8 cellular contexts compared by ENCODE assay signal in genomic region chrX:74133156-74133796, GRCh38.
DNase-seq lines count a peak whose midpoint lies in the region; ATAC-seq and TF ChIP-seq lines count a peak whose summit lies in the region.

No MANE protein-coding gene starts in this region.

- H3K4me1 Mint-ChIP-seq in GM23338 (peaks cover 10% of the 10 kb centered on the region), nephron progenitor cell (no peaks in the 10 kb centered on the region)

- peaks cover 3% of the 10 kb centered on the region for H3K27me3 Mint-ChIP-seq in GM23338 (ENCODE audit: insufficient read depth, low read depth, poor library complexity)
- H3K27me3 Mint-ChIP-seq in nephron progenitor cell (ENCODE audit: low read depth, poor library complexity): no peaks in the 10 kb centered on the region

- H3K79me2 ChIP-seq in GM23338 (replicated peaks; ENCODE audit: insufficient read depth) (no peaks in the 10 kb centered on the region), fibroblast of lung (ENCODE audit: control insufficient read depth, insufficient read depth, low read length) (no peaks in the 10 kb centered on the region)

- no peak overlapping the region for H3K4me3 Mint-ChIP-seq in GM23338
- no peak overlapping the region for H3K4me3 Mint-ChIP-seq in nephron progenitor cell

- H3K9me3 ChIP-seq in fibroblast of lung (ENCODE audit: control insufficient read depth, insufficient read depth, low read depth, low read length): no peaks in the 10 kb centered on the region

- H3K4me2 ChIP-seq in GM23338 (no peak overlapping the region), fibroblast of lung (ENCODE audit: extremely low read depth, insufficient read depth, low read length) (no peak overlapping the region)

- no peak overlapping the region for H3K9ac ChIP-seq in fibroblast of lung (ENCODE audit: insufficient read depth, low read length)

- peaks cover 12% of the 10 kb centered on the region for H3K4me1 ChIP-seq in GM23338 (ENCODE audit: insufficient read depth)
- H3K4me1 ChIP-seq in fibroblast of lung (ENCODE audit: control insufficient read depth, extremely low read depth, insufficient read depth, low read length): no peaks in the 10 kb centered on the region

- peak; percentile 82 for ATAC-seq in GM23338

- H3K27ac ChIP-seq in GM23338 (ENCODE audit: low read depth) (no peak overlapping the region), fibroblast of lung (ENCODE audit: insufficient read depth, low read length) (no peak overlapping the region)

- H3K9me2 ChIP-seq in GM23338 (ENCODE audit: insufficient read depth): no peaks in the 10 kb centered on the region

- H4K20me1 ChIP-seq in GM23338 (replicated peaks; ENCODE audit: insufficient read depth): no peaks in the 10 kb centered on the region
- H4K20me1 ChIP-seq in fibroblast of lung (ENCODE audit: control insufficient read depth, extremely low read depth, insufficient read depth, low read length): no peaks in the 10 kb centered on the region

- H3K36me3 ChIP-seq in GM23338 (ENCODE audit: insufficient read depth) (no peaks in the 10 kb centered on the region), fibroblast of lung (ENCODE audit: control insufficient read depth, insufficient read depth, low read length) (no peaks in the 10 kb centered on the region)

- H3K4me3 ChIP-seq in GM23338 (no peak overlapping the region), fibroblast of lung (replicated peaks in 1 of 4; ENCODE audit: control extremely low read depth in 1 of 4, insufficient read depth in 1 of 4, low read depth in 3 of 4, low read length in 4 of 4) (no peak overlapping the region)

- peak; percentile 1 to 29 for DNase-seq in activated CD4-positive, alpha-beta T cell treated with anti-CD3 and anti-CD28 coated beads for 4 hours
- no peak for DNase-seq in activated CD4-positive, alpha-beta T cell treated with anti-CD3 and anti-CD28 coated beads, Interleukin-2, amount 50 U/mL, for 1 hour
- DNase-seq in GM23338 (ENCODE audit: low spot score) (peak; percentile 81), NCI-H128 (lab: John Stamatoyannopoulos, UW; ENCODE audit: unreplicated experiment) (peak; percentile 2), SW480 (ENCODE audit: low spot score) (peak; percentile 56), fibroblast of lung (ENCODE audit: low read depth in 2 of 2) (peak; percentile 64 to 79), nephron progenitor cell (peak; percentile 33)
- no peak for DNase-seq in NK-92 treated with Interleukin-12 subunit alpha and Interleukin-12 subunit beta, amount 100 ng/mL, for 24 hours (lab: John Stamatoyannopoulos, UW)

- H3K9me3 Mint-ChIP-seq in GM23338 (peaks cover 21% of the 10 kb centered on the region), nephron progenitor cell (peaks cover 25% of the 10 kb centered on the region)

- no peaks in the 10 kb centered on the region for H3K27me3 ChIP-seq in GM23338 (ENCODE audit: insufficient read depth)
- H3K27me3 ChIP-seq in fibroblast of lung (ENCODE audit: control insufficient read depth, insufficient read depth, low read length): no peaks in the 10 kb centered on the region

- H3K36me3 Mint-ChIP-seq in GM23338 (ENCODE audit: low read depth): peaks cover 48% of the 10 kb centered on the region
- peaks cover 56% of the 10 kb centered on the region for H3K36me3 Mint-ChIP-seq in nephron progenitor cell (ENCODE audit: low read depth)

- peak; percentile 70 to 72 for TF ChIP-seq CTCF in GM23338 (conservative IDR thresholded peaks at IDR 0.05; ENCODE audit: low read depth in 2 of 2)
- TF ChIP-seq CTCF in fibroblast of lung (conservative IDR thresholded peaks at IDR 0.05 in 1 of 2, IDR thresholded peaks at IDR 0.05 in 1 of 2; ENCODE audit: low read depth in 1 of 2, low read length in 2 of 2): peak; percentile 44 to 55
- peak; percentile 76 for TF ChIP-seq CTCF in nephron progenitor cell (IDR thresholded peaks at IDR 0.05)

- no peak overlapping the region for H2AFZ ChIP-seq in GM23338
- no peak overlapping the region for H2AFZ ChIP-seq in fibroblast of lung (ENCODE audit: low read length)

- H3F3A ChIP-seq in GM23338 (replicated peaks; ENCODE audit: low read depth): no peaks in the 10 kb centered on the region

- peak overlapping the region; percentile 42; the same call in 1 of the 2 replicates for H3K27ac Mint-ChIP-seq in GM23338
- no peak overlapping the region for H3K27ac Mint-ChIP-seq in nephron progenitor cell

TF ChIP-seq in GM23338, 12 proteins besides CTCF, POLR2A, EP300 and RAD21:
- TF ChIP-seq CREB1 (CRISPR knock-in tag; IDR thresholded peaks at IDR 0.05; ENCODE audit: low read depth): no peak
- no peak for TF ChIP-seq ZNF462 (CRISPR knock-in tag; IDR thresholded peaks at IDR 0.05)
- TF ChIP-seq EZH2phosphoT487 (IDR thresholded peaks at IDR 0.05; ENCODE audit: unreplicated experiment): no peak
- no peak for TF ChIP-seq POLR2AphosphoS5 (IDR thresholded peaks at IDR 0.05; ENCODE audit: low read depth)
- TF ChIP-seq ETS1 (IDR thresholded peaks at IDR 0.05): no peak
- TF ChIP-seq NANOG (IDR thresholded peaks at IDR 0.05; ENCODE audit: borderline replicate concordance): no peak
- no peak for TF ChIP-seq ZNF114 (CRISPR knock-in tag; IDR thresholded peaks at IDR 0.05)
- TF ChIP-seq JUNB (IDR thresholded peaks at IDR 0.05; ENCODE audit: unreplicated experiment): no peak
- no peak for TF ChIP-seq STAT1 (IDR thresholded peaks at IDR 0.05; ENCODE audit: unreplicated experiment)
- TF ChIP-seq ZNF331 (CRISPR knock-in tag; IDR thresholded peaks at IDR 0.05; ENCODE audit: low read depth): no peak

Comparison
In these comparisons a context has a peak if more than half of its experiments do, and no peak if none do; other contexts are left out.
1. DNase-seq: peak in activated CD4-positive, alpha-beta T cell treated with anti-CD3 and anti-CD28 coated beads for 4 hours (2 of 2), GM23338 (single experiment), NCI-H128 (single experiment), SW480 (single experiment), fibroblast of lung (2 of 2) and nephron progenitor cell (single experiment); none in activated CD4-positive, alpha-beta T cell treated with anti-CD3 and anti-CD28 coated beads, Interleukin-2, amount 50 U/mL, for 1 hour (single experiment) and NK-92 treated with Interleukin-12 subunit alpha and Interleukin-12 subunit beta, amount 100 ng/mL, for 24 hours (single experiment).
2. Peak in every context shown above with its lines, with median percentiles within 50 percentile points of each other: CTCF ChIP-seq.